Comparison of ENCODE assay signal across 18 cellular contexts in the genomic region with DNA sequence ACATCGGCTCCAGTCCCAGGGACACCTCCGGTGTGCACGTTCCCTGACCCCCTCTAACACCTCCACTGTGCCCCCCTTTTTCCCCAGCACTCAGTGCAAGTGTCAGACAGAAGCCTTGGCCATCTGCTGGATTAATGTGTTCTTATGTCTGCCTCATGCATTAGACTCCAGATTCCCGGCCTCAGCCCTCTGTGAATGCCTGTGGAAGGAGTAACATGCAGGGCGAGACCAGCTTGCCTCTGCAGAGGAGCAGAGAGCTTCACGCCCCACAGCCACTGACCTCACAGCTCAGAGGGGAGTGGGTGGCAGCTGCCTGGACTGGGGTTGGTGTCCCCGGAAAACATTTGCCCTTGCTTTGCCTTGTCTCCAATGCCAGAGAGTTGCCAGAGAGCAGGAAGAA.
"Had no signal": no experiment of that assay in that cellular context is flagged by ENCODE, and none has a peak within 500 bp of the region (broad histone marks: within the 10 kb centered on the region; RNA-seq: fewer than 3 reads in every experiment).

No MANE protein-coding gene starts in this region.

- H3K4me1 ChIP-seq: gastroesophageal sphincter had no signal

- H3K27me3 ChIP-seq: ascending aorta, gastroesophageal sphincter, heart left ventricle had no signal

- H3K9me3 ChIP-seq: ascending aorta, gastroesophageal sphincter, heart left ventricle, left ventricle myocardium inferior had no signal

- H3K4me3 ChIP-seq: ascending aorta, gastroesophageal sphincter, heart left ventricle, left ventricle myocardium inferior had no signal

- ATAC-seq: esophagus mucosa, gastroesophageal sphincter had no signal

- DNase-seq: activated CD8-positive, alpha-beta memory T cell treated with anti-CD3 and anti-CD28 coated beads for 24 hours; activated CD8-positive, alpha-beta memory T cell treated with anti-CD3 and anti-CD28 coated beads, Interleukin-2, amount 50 U/mL, for 48 hours; activated effector memory CD4-positive, alpha-beta T cell treated with anti-CD3 and anti-CD28 coated beads, Interleukin-2, amount 50 U/mL, for 16 hours; activated naive CD4-positive, alpha-beta T cell treated with anti-CD3 and anti-CD28 coated beads, Interleukin-2, amount 50 U/mL, for 16 hours; activated T-cell treated with anti-CD3 and anti-CD28 coated beads, Interleukin-2, amount 50 U/mL, for 48 hours; effector CD8-positive, alpha-beta T cell; kidney glomerular epithelial cell; left ventricle myocardium inferior; mammary epithelial cell; naive B cell; stimulated activated CD8-positive, alpha-beta memory T cell treated with anti-CD3 and anti-CD28 coated beads, Interleukin-4, amount 100 ng/mL, for 48 hours; stimulated activated naive CD4-positive, alpha-beta T cell; T1000 had no signal

- H3K36me3 ChIP-seq: ascending aorta, gastroesophageal sphincter, heart left ventricle, left ventricle myocardium inferior had no signal

- FAIRE-seq: bronchial epithelial cell had no signal
